In the genomic region with DNA sequence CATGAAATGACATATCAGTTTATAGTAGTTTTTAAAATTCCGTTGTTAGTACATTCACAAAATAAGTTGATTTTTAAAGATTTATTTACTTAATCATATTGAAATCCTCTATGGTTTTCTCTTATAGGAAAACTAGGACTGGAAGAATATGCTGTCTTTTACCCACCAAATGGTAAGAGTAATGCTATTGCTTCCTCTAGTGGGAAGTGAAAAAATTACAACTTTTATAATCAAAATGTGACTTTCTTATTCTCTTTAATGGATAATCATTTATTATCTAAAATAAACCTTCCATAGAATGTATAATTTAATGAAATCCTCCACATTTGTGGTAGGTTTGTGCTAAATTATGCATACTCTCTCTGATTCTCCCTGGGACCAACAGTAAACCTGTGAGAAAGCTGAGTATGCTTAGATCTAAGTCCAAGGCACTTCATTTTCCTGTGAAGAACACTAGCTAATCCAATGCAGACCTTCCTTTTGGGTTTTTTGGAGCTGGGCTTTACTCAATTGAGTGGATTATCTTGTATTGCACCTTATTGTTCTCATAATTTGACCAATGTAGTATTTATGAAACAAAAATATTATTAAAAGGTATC, we compare ENCODE assay signal across 8 cellular contexts.
DNase-seq lines count a peak whose midpoint lies in the region; ATAC-seq, FAIRE-seq and TF ChIP-seq lines count a peak whose summit lies in the region.

No MANE protein-coding gene starts in this region.

- no peaks in the 10 kb centered on the region for H3K79me2 ChIP-seq in OCI-LY3 (ENCODE audit: low read length)

- intact Hi-C loops in activated CD8-positive, alpha-beta T cell treated with anti-CD3 and anti-CD28 coated beads for 36 hours (cut with micrococcal nuclease) = loop anchor here (10.0 kb wide), 1 partner anchor 265 kb away; no protein-coding TSS in a partner anchor
- intact Hi-C loops in tibial artery (cut with DNase I; ENCODE audit: low total_unique reads) = no loop called here
- intact Hi-C loops in activated naive CD4-positive, alpha-beta T cell treated with anti-CD3 and anti-CD28 coated beads for 36 hours (cut with micrococcal nuclease) = loop anchor here (1.0 to 5.0 kb wide), 5 partner anchors 261 to 733 kb away; no protein-coding TSS in a partner anchor
- intact Hi-C loops in head of caudate nucleus (cut with DNase I) = no loop called here

- no peak overlapping the region for H3K4me3 Mint-ChIP-seq in activated CD8-positive, alpha-beta T cell treated with anti-CD3 and anti-CD28 coated beads for 36 hours
- H3K4me3 Mint-ChIP-seq in activated CD8-positive, alpha-beta T cell treated with anti-CD3 and anti-CD28 coated beads, Interleukin-2, amount 10 ng/mL, durations not matched to agents 7 days and 5 days = no peak overlapping the region
- H3K4me3 Mint-ChIP-seq in activated naive CD4-positive, alpha-beta T cell treated with anti-CD3 and anti-CD28 coated beads for 36 hours = no peak overlapping the region

- no peaks in the 10 kb centered on the region for H3K36me3 Mint-ChIP-seq in activated CD8-positive, alpha-beta T cell treated with anti-CD3 and anti-CD28 coated beads for 36 hours (ENCODE audit: low read depth)
- no peaks in the 10 kb centered on the region for H3K36me3 Mint-ChIP-seq in activated CD8-positive, alpha-beta T cell treated with anti-CD3 and anti-CD28 coated beads, Interleukin-2, amount 10 ng/mL, durations not matched to agents 7 days and 5 days (ENCODE audit: low read depth)
- peaks cover 1% of the 10 kb centered on the region for H3K36me3 Mint-ChIP-seq in activated naive CD4-positive, alpha-beta T cell treated with anti-CD3 and anti-CD28 coated beads for 36 hours (ENCODE audit: low read depth)

- no peaks in the 10 kb centered on the region for H3K4me1 ChIP-seq in OCI-LY3 (ENCODE audit: low read length)
- H3K4me1 ChIP-seq in tibial artery = no peaks in the 10 kb centered on the region

- no peak overlapping the region for H3K4me2 ChIP-seq in OCI-LY3 (ENCODE audit: low read length)

- H3K27ac ChIP-seq in OCI-LY3 (ENCODE audit: low read length) (no peak overlapping the region), tibial artery (no peak overlapping the region)

- no peaks in the 10 kb centered on the region for H3K36me3 ChIP-seq in OCI-LY3 (replicated peaks; ENCODE audit: low read depth, low read length)
- H3K36me3 ChIP-seq in tibial artery = peaks cover 0 to 6% (median 0%) of the 10 kb centered on the region in 3 donors

- H3K9ac ChIP-seq in OCI-LY3 (ENCODE audit: low read length) = no peak overlapping the region

- H3K4me1 Mint-ChIP-seq in activated CD8-positive, alpha-beta T cell treated with anti-CD3 and anti-CD28 coated beads for 36 hours (ENCODE audit: low read depth) = peaks cover 18% of the 10 kb centered on the region
- H3K4me1 Mint-ChIP-seq in activated CD8-positive, alpha-beta T cell treated with anti-CD3 and anti-CD28 coated beads, Interleukin-2, amount 10 ng/mL, durations not matched to agents 7 days and 5 days (ENCODE audit: low read depth) = peaks cover 20% of the 10 kb centered on the region
- H3K4me1 Mint-ChIP-seq in activated naive CD4-positive, alpha-beta T cell treated with anti-CD3 and anti-CD28 coated beads for 36 hours (ENCODE audit: low read depth) = peaks cover 10% of the 10 kb centered on the region

- H3K27me3 ChIP-seq in OCI-LY3 (ENCODE audit: low read depth, low read length) (no peaks in the 10 kb centered on the region), tibial artery (no peaks in the 10 kb centered on the region)

- no peaks in the 10 kb centered on the region for H4K20me1 ChIP-seq in OCI-LY3 (ENCODE audit: insufficient read depth, low read length)

- TF ChIP-seq CTCF in activated CD8-positive, alpha-beta T cell treated with anti-CD3 and anti-CD28 coated beads for 36 hours (IDR thresholded peaks at IDR 0.05) = peak; percentile 58
- TF ChIP-seq CTCF in OCI-LY3 (IDR thresholded peaks at IDR 0.05; ENCODE audit: low read depth, low read length) (peak; percentile 67), fibroblast of mammary gland (conservative IDR thresholded peaks at IDR 0.05; ENCODE audit: control insufficient read depth, insufficient read depth, low read depth, low read length) (peak; percentile 79), tibial artery (IDR thresholded peaks at IDR 0.05) (peak; percentile 30 to 48)

- POLR2A ChIA-PET in activated CD8-positive, alpha-beta T cell treated with anti-CD3 and anti-CD28 coated beads for 36 hours (lab: Charles Lee) = no interaction called here
- POLR2A ChIA-PET in activated CD8-positive, alpha-beta T cell treated with anti-CD3 and anti-CD28 coated beads, Interleukin-2, amount 10 ng/mL, durations not matched to agents 7 days and 5 days (lab: Charles Lee) = no interaction called here

- CTCF ChIA-PET in activated CD8-positive, alpha-beta T cell treated with anti-CD3 and anti-CD28 coated beads for 36 hours (lab: Charles Lee) = interaction anchor here (0.6 to 1.4 kb wide), 3 partner anchors 9 to 209 kb away, joined by 4 to 5 read pairs (median 4); no protein-coding TSS in a partner anchor
- CTCF ChIA-PET in activated CD8-positive, alpha-beta T cell treated with anti-CD3 and anti-CD28 coated beads, Interleukin-2, amount 10 ng/mL, durations not matched to agents 7 days and 5 days (lab: Charles Lee) = interaction anchor here (0.6 to 4.5 kb wide), 7 partner anchors 14 to 782 kb away, joined by 3 to 24 read pairs (median 3); no protein-coding TSS in a partner anchor
- CTCF ChIA-PET in activated naive CD4-positive, alpha-beta T cell treated with anti-CD3 and anti-CD28 coated beads for 36 hours (lab: Charles Lee) = interaction anchor here (0.5 to 1.8 kb wide), 5 partner anchors 10 to 687 kb away, joined by 3 to 4 read pairs (median 3); no protein-coding TSS in a partner anchor

- H3K9me3 ChIP-seq in OCI-LY3 (ENCODE audit: insufficient read depth, low read length) (no peaks in the 10 kb centered on the region), tibial artery (no peaks in the 10 kb centered on the region)

- H3K4me3 ChIP-seq in OCI-LY3 (ENCODE audit: low read length) (no peak overlapping the region), fibroblast of mammary gland (ENCODE audit: control insufficient read depth, low read depth, low read length) (no peak overlapping the region), tibial artery (no peak overlapping the region)

- no peak overlapping the region for H2AFZ ChIP-seq in OCI-LY3 (ENCODE audit: low read depth, low read length)

- DNase-seq in activated CD8-positive, alpha-beta T cell treated with anti-CD3 and anti-CD28 coated beads for 36 hours = no peak
- no peak for DNase-seq in activated CD8-positive, alpha-beta T cell treated with anti-CD3 and anti-CD28 coated beads, Interleukin-2, amount 10 ng/mL, durations not matched to agents 7 days and 5 days
- DNase-seq in fibroblast of mammary gland (ENCODE audit: low read depth) (peak; percentile 54), tibial artery (no peak), GM19239 (ENCODE audit: insufficient read length, low spot score) (no peak), head of caudate nucleus (no peak)
- no peak for DNase-seq in activated naive CD4-positive, alpha-beta T cell treated with anti-CD3 and anti-CD28 coated beads for 36 hours

- no peak overlapping the region for H3K27ac Mint-ChIP-seq in activated CD8-positive, alpha-beta T cell treated with anti-CD3 and anti-CD28 coated beads for 36 hours
- H3K27ac Mint-ChIP-seq in activated CD8-positive, alpha-beta T cell treated with anti-CD3 and anti-CD28 coated beads, Interleukin-2, amount 10 ng/mL, durations not matched to agents 7 days and 5 days = no peak overlapping the region
- no peak overlapping the region for H3K27ac Mint-ChIP-seq in activated naive CD4-positive, alpha-beta T cell treated with anti-CD3 and anti-CD28 coated beads for 36 hours

- no peaks in the 10 kb centered on the region for H3K9me3 Mint-ChIP-seq in activated CD8-positive, alpha-beta T cell treated with anti-CD3 and anti-CD28 coated beads for 36 hours
- no peaks in the 10 kb centered on the region for H3K9me3 Mint-ChIP-seq in activated CD8-positive, alpha-beta T cell treated with anti-CD3 and anti-CD28 coated beads, Interleukin-2, amount 10 ng/mL, durations not matched to agents 7 days and 5 days (ENCODE audit: insufficient read depth)
- no peaks in the 10 kb centered on the region for H3K9me3 Mint-ChIP-seq in activated naive CD4-positive, alpha-beta T cell treated with anti-CD3 and anti-CD28 coated beads for 36 hours

- H3K27me3 Mint-ChIP-seq in activated CD8-positive, alpha-beta T cell treated with anti-CD3 and anti-CD28 coated beads for 36 hours = no peaks in the 10 kb centered on the region
- no peaks in the 10 kb centered on the region for H3K27me3 Mint-ChIP-seq in activated CD8-positive, alpha-beta T cell treated with anti-CD3 and anti-CD28 coated beads, Interleukin-2, amount 10 ng/mL, durations not matched to agents 7 days and 5 days (ENCODE audit: low read depth)
- no peaks in the 10 kb centered on the region for H3K27me3 Mint-ChIP-seq in activated naive CD4-positive, alpha-beta T cell treated with anti-CD3 and anti-CD28 coated beads for 36 hours (ENCODE audit: low read depth)

- no peak for FAIRE-seq in GM19239 (lab: Jason Lieb, UNC)

- ATAC-seq in activated CD8-positive, alpha-beta T cell treated with anti-CD3 and anti-CD28 coated beads for 36 hours = no peak
- no peak for ATAC-seq in activated CD8-positive, alpha-beta T cell treated with anti-CD3 and anti-CD28 coated beads, Interleukin-2, amount 10 ng/mL, durations not matched to agents 7 days and 5 days

Comparison
In these comparisons a context has a peak if more than half of its experiments do, and no peak if none do; other contexts are left out.
1. intact Hi-C loops: an anchor here in activated CD8-positive, alpha-beta T cell treated with anti-CD3 and anti-CD28 coated beads for 36 hours (10.0 kb wide) and activated naive CD4-positive, alpha-beta T cell treated with anti-CD3 and anti-CD28 coated beads for 36 hours (1.0 to 5.0 kb wide); none called in tibial artery and head of caudate nucleus.